In the genomic region with DNA sequence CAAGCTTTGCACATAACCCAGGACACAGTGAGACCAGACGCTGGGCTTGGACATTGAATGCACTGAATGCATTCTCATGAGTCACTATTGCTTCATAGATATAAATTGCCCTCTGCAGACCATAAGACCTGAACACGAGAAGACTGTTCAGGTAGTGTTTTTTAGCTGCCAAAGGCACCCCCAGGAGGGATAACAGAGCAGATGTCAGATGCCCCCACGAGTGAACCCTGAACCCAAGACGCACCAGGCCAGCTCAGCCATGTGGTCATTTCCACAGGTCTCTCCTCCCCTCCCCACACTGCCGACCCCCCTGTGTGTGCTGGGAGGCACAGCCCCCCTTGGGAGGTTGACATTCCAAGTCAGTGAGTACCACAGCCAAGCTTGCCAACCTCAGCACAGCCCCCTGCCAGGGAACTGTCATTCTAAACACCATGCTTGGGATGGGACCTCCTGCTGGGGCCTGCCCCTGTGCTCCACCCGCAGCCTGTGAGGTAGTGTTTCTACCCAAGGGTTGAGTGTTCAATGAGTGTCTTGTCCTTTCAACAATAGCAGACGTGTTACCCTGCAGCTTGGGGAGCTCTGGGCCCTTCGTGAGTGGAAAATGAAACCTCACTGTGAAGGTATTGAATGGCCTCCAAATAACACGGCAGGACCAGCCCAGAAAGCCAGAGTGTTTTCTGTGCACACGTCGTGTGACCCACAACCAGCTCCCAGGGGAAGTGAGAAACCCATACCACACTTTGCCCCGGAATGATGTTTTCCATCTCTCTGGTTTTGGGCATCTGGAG, we compare ENCODE assay signal across 16 cellular contexts.
DNase-seq lines count a peak whose midpoint lies in the region; ATAC-seq and TF ChIP-seq lines count a peak whose summit lies in the region.
"Had no signal": no experiment of that assay in that cellular context is flagged by ENCODE, and none has a peak within 500 bp of the region (broad histone marks: within the 10 kb centered on the region; RNA-seq: fewer than 3 reads in every experiment).

No MANE protein-coding gene starts in this region.

- peaks cover 7% of the 10 kb centered on the region for H3K36me3 Mint-ChIP-seq in neural progenitor cell
- H3K36me3 Mint-ChIP-seq in CD8-positive, alpha-beta memory T cell = no peaks in the 10 kb centered on the region

- CTCF ChIA-PET in mammary epithelial cell (lab: Charles Lee; ENCODE audit: low non-redundant PET) = no interaction called here
- CTCF ChIA-PET in CD8-positive, alpha-beta memory T cell (lab: Charles Lee) = no interaction called here

- H3K4me3 ChIP-seq in mammary epithelial cell (replicated peaks in 1 of 3; ENCODE audit: insufficient read depth in 1 of 3, low read depth in 2 of 3, low read length in 3 of 3) = no peak overlapping the region
- H3K4me3 ChIP-seq in neural progenitor cell = no peak overlapping the region
- no peak overlapping the region for H3K4me3 ChIP-seq in CD8-positive, alpha-beta memory T cell (ENCODE audit: low read length)
- H3K4me3 ChIP-seq: body of pancreas, lower lobe of right lung, SK-N-MC had no signal

- TF ChIP-seq CTCF in mammary epithelial cell (conservative IDR thresholded peaks at IDR 0.05 in 1 of 2, IDR thresholded peaks at IDR 0.05 in 1 of 2; ENCODE audit: extremely low read depth in 1 of 2, insufficient read depth in 1 of 2, low read depth in 1 of 2, low read length in 2 of 2) (no peak), neural progenitor cell (IDR thresholded peaks at IDR 0.05) (no peak)

- H3K4me1 Mint-ChIP-seq in neural progenitor cell = no peaks in the 10 kb centered on the region
- no peaks in the 10 kb centered on the region for H3K4me1 Mint-ChIP-seq in CD8-positive, alpha-beta memory T cell

- no peak overlapping the region for H3K4me2 ChIP-seq in mammary epithelial cell (ENCODE audit: insufficient read depth, low read depth, low read length)
- H3K4me2 ChIP-seq in neural progenitor cell = no peak overlapping the region

- dilution Hi-C loops in mammary epithelial cell (cut with HindIII; ENCODE audit: low sequenced_read_pairs) = no loop called here

- H3F3A ChIP-seq in neural progenitor cell (ENCODE audit: low read depth) = no peaks in the 10 kb centered on the region

- H2AFZ ChIP-seq in mammary epithelial cell (ENCODE audit: low read depth, low read length) = no peak overlapping the region
- no peak overlapping the region for H2AFZ ChIP-seq in neural progenitor cell (replicated peaks)

- H3K36me3 ChIP-seq in mammary epithelial cell (ENCODE audit: insufficient read depth, low read length) (no peaks in the 10 kb centered on the region), neural progenitor cell (no peaks in the 10 kb centered on the region)
- H3K36me3 ChIP-seq in CD8-positive, alpha-beta memory T cell (ENCODE audit: insufficient read depth, low read length) = no peaks in the 10 kb centered on the region
- H3K36me3 ChIP-seq: lower lobe of right lung had no signal

- no peak for ATAC-seq in HG02642 (IDR thresholded peaks at IDR 0.05; ENCODE audit: poor library complexity, unreplicated experiment)
- ATAC-seq: activated T-cell treated with anti-CD3 and anti-CD28 coated beads, Interleukin-2, amount 50 U/mL, for 4 hours; body of pancreas had no signal

- H3K27me3 ChIP-seq in mammary epithelial cell (ENCODE audit: insufficient read depth, low read length) = peaks cover 2% of the 10 kb centered on the region
- H3K27me3 ChIP-seq in neural progenitor cell = no peaks in the 10 kb centered on the region
- H3K27me3 ChIP-seq in CD8-positive, alpha-beta memory T cell (ENCODE audit: insufficient read depth, low read length, poor library complexity, severe bottlenecking) = no peaks in the 10 kb centered on the region
- H3K27me3 ChIP-seq: body of pancreas had no signal

- DNase-seq in ELR (ENCODE audit: low read depth) = peak; percentile 62
- DNase-seq in NCI-H226 = peak; percentile 75
- peak; percentile 26 for DNase-seq in mammary epithelial cell
- no peak for DNase-seq in neural progenitor cell (ENCODE audit: low spot score)
- DNase-seq in foreskin melanocyte = no peak
- DNase-seq in COLO668 (lab: John Stamatoyannopoulos, UW; ENCODE audit: unreplicated experiment) = no peak
- DNase-seq in CD8-positive, alpha-beta memory T cell = no peak
- DNase-seq: activated CD4-positive, CD25-positive, alpha-beta regulatory T cell; activated T-cell treated with anti-CD3 and anti-CD28 coated beads, Interleukin-2, amount 50 U/mL, for 4 hours; body of pancreas; lower lobe of right lung; NCI-H1436 treated with DMSO at 0.1 percent for 48 hours; nucleus accumbens; substantia nigra had no signal

- WGBS in mammary epithelial cell (ENCODE audit: low coverage, missing lambda C conversion rate) = 79% methylated on average over 9 of the region's 12 CpGs

- BruUV-seq in mammary epithelial cell (replicated peaks; lab: Mats Ljungman, UMichigan) = no TSS peak

- no peak overlapping the region for H3K27ac ChIP-seq in mammary epithelial cell (ENCODE audit: insufficient read depth, low read depth, low read length)
- no peak overlapping the region for H3K27ac ChIP-seq in neural progenitor cell
- no peak overlapping the region for H3K27ac ChIP-seq in CD8-positive, alpha-beta memory T cell (ENCODE audit: low read depth, low read length)
- H3K27ac ChIP-seq: body of pancreas, lower lobe of right lung, SK-N-MC had no signal

- intact Hi-C loops in mammary epithelial cell (cut with micrococcal nuclease) = no loop called here

- H3K79me2 ChIP-seq in mammary epithelial cell (ENCODE audit: insufficient read depth, low read length) (no peaks in the 10 kb centered on the region), neural progenitor cell (ENCODE audit: low read depth) (no peaks in the 10 kb centered on the region)

- H3K4me1 ChIP-seq in mammary epithelial cell (ENCODE audit: insufficient read depth, low read length) = no peaks in the 10 kb centered on the region
- H3K4me1 ChIP-seq in neural progenitor cell = no peaks in the 10 kb centered on the region
- no peaks in the 10 kb centered on the region for H3K4me1 ChIP-seq in CD8-positive, alpha-beta memory T cell (ENCODE audit: insufficient read depth, low read length)
- H3K4me1 ChIP-seq: body of pancreas, lower lobe of right lung had no signal

- in situ Hi-C loops in mammary epithelial cell (cut with MboI; ENCODE audit: low sequenced_read_pairs in 2 of 2) = no loop called here

- POLR2A ChIA-PET in CD8-positive, alpha-beta memory T cell (lab: Charles Lee) = no interaction called here

- H4K20me1 ChIP-seq in mammary epithelial cell (ENCODE audit: insufficient read depth, low read length) (no peaks in the 10 kb centered on the region), neural progenitor cell (ENCODE audit: low read depth) (no peaks in the 10 kb centered on the region)

- H3K9me3 ChIP-seq in mammary epithelial cell (replicated peaks; ENCODE audit: insufficient read depth, low read length) = peaks cover 5% of the 10 kb centered on the region
- H3K9me3 ChIP-seq in neural progenitor cell (ENCODE audit: low read depth) = no peaks in the 10 kb centered on the region
- H3K9me3 ChIP-seq in CD8-positive, alpha-beta memory T cell (ENCODE audit: low read length) = no peaks in the 10 kb centered on the region
- H3K9me3 ChIP-seq: body of pancreas, lower lobe of right lung had no signal

- peak overlapping the region; percentile 42 for H3K27ac Mint-ChIP-seq in neural progenitor cell
- H3K27ac Mint-ChIP-seq in CD8-positive, alpha-beta memory T cell = no peak overlapping the region

- H3K4me3 Mint-ChIP-seq in neural progenitor cell = no peak overlapping the region
- H3K4me3 Mint-ChIP-seq in CD8-positive, alpha-beta memory T cell = no peak overlapping the region
- H3K4me3 Mint-ChIP-seq: activated T-cell treated with anti-CD3 and anti-CD28 coated beads, Interleukin-2, amount 50 U/mL, for 4 hours had no signal

- H3K9me3 Mint-ChIP-seq in neural progenitor cell = peaks cover 12% of the 10 kb centered on the region
- peaks cover 0 to 2% (median 0%) of the 10 kb centered on the region in 5 donors for H3K9me3 Mint-ChIP-seq in CD8-positive, alpha-beta memory T cell
- H3K9me3 Mint-ChIP-seq: activated T-cell treated with anti-CD3 and anti-CD28 coated beads, Interleukin-2, amount 50 U/mL, for 4 hours had no signal

- peaks cover 6% of the 10 kb centered on the region for H3K27me3 Mint-ChIP-seq in neural progenitor cell (ENCODE audit: insufficient read depth, low read depth)
- peaks cover 12% of the 10 kb centered on the region in 2 donors for H3K27me3 Mint-ChIP-seq in CD8-positive, alpha-beta memory T cell

- H3K9ac ChIP-seq in mammary epithelial cell (ENCODE audit: insufficient read depth, low read length) = no peak overlapping the region
- no peak overlapping the region for H3K9ac ChIP-seq in neural progenitor cell

Comparison
In these comparisons a context has a peak if more than half of its experiments do, and no peak if none do; other contexts are left out.
1. DNase-seq: peak in ELR (single experiment), NCI-H226 (single experiment) and mammary epithelial cell (single experiment); none in neural progenitor cell (single experiment), foreskin melanocyte (single experiment), COLO668 (single experiment) and CD8-positive, alpha-beta memory T cell (0 of 5).